26 cellular contexts compared by ENCODE assay signal in the genomic region with DNA sequence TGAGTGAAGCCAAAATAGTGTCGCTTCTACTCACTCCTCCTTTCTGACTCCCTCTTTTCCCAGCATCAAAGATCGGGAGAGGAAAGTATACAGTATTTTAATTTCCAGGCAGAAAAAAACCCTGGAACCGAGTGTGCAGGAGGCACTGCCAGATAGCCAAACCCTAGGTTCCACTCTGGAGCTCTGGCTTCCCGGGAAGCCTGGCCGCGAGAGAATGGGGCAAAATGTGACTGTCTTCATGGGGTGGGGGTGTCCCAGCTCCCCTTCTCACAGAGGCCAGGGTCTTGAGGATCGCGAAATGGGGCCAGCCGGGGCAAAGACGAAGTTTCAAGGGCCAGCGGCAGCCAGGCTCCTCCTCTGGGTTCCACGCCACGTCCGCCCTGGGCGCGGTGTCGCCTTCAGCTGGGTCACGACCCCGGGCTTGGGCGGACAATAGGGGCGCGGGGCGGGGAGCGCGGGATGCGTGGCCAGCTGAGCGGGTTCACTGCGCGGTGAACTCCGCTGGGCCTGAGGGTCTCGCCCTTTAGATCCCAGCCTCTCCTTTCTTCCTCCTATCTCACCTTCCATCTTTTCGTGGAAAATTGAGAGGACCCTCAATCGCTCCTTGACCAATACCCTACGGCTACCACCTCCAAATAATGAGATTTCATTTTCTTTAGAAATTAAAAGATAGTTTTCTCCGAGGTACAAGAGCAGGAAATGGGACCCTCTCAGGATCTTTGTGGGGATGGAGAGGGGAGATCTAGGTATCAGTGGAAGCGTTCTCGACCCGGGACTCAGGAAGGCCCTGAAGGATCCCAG. TPM values are rescaled to one million over a fixed set of nuclear protein-coding genes. Genes with fewer than 3 reads are reported as not detected.
"Had no signal": no experiment of that assay in that cellular context is flagged by ENCODE, and none has a peak within 500 bp of the region (broad histone marks: within the 10 kb centered on the region; RNA-seq: fewer than 3 reads in every experiment).

No MANE protein-coding gene starts in this region.

- H3K9me3 ChIP-seq: adrenal gland, ascending aorta, esophagus muscularis mucosa, mucosa of descending colon, ovary, prostate gland, right atrium auricular region, testis, upper lobe of left lung had no signal

- DNase-seq: activated CD4-positive, CD25-positive, alpha-beta regulatory T cell treated with anti-CD3 and anti-CD28 coated beads, Interleukin-2, amount 50 U/mL, for 72 hours; activated CD8-positive, alpha-beta memory T cell treated with anti-CD3 and anti-CD28 coated beads for 24 hours; activated CD8-positive, alpha-beta memory T cell treated with anti-CD3 and anti-CD28 coated beads, Interleukin-2, amount 50 U/mL, for 4 hours; activated T-cell treated with anti-CD3 and anti-CD28 coated beads, Interleukin-2, amount 50 U/mL, for 24 hours; adrenal gland; central memory CD4-positive, alpha-beta T cell; effector memory CD8-positive, alpha-beta T cell; glutamatergic neuron; left ventricle myocardium superior; mucosa of descending colon; ovary; stimulated activated CD4-positive, alpha-beta T cell treated with anti-CD3 and anti-CD28 coated beads, Interleukin-4, amount 100 ng/mL, for 24 hours; T-helper 1 cell; testis; WERI-Rb-1 had no signal

- H3K36me3 Mint-ChIP-seq: activated naive CD4-positive, alpha-beta T cell treated with anti-CD3 and anti-CD28 coated beads, Interleukin-2, amount 50 U/mL, for 72 hours; neural progenitor cell had no signal

- H3K27me3 ChIP-seq: adrenal gland, ascending aorta, ovary, testis had no signal

- H3K27ac Mint-ChIP-seq: activated naive CD4-positive, alpha-beta T cell treated with anti-CD3 and anti-CD28 coated beads, Interleukin-2, amount 50 U/mL, for 72 hours; activated T-cell treated with anti-CD3 and anti-CD28 coated beads, Interleukin-2, amount 50 U/mL, for 24 hours; activated T-helper 17 cell treated with anti-CD3 and anti-CD28 coated beads, Interleukin-2, amount 50 U/mL, for 72 hours; effector memory CD8-positive, alpha-beta T cell; neural progenitor cell had no signal

- H3K79me2 ChIP-seq: hepatocyte had no signal

- H3K4me3 ChIP-seq: adrenal gland, ascending aorta, esophagus muscularis mucosa, hepatocyte, mucosa of descending colon, neural progenitor cell, ovary, prostate gland, right atrium auricular region, testis, upper lobe of left lung had no signal

- H3K4me3 Mint-ChIP-seq: activated T-cell treated with anti-CD3 and anti-CD28 coated beads, Interleukin-2, amount 50 U/mL, for 24 hours; activated T-helper 17 cell treated with anti-CD3 and anti-CD28 coated beads, Interleukin-2, amount 50 U/mL, for 72 hours; effector memory CD8-positive, alpha-beta T cell; neural progenitor cell had no signal

- H3K4me1 Mint-ChIP-seq: activated T-helper 17 cell treated with anti-CD3 and anti-CD28 coated beads, Interleukin-2, amount 50 U/mL, for 72 hours; neural progenitor cell had no signal

- H3K4me2 ChIP-seq: hepatocyte, neural progenitor cell had no signal

- H3K9ac ChIP-seq: neural progenitor cell had no signal

- H3K36me3 ChIP-seq: adrenal gland, ascending aorta, esophagus muscularis mucosa, neural progenitor cell, ovary, prostate gland, right atrium auricular region, upper lobe of left lung had no signal

- H3K4me1 ChIP-seq: adrenal gland, ascending aorta, prostate gland, right atrium auricular region, testis, upper lobe of left lung had no signal

- H3K27ac ChIP-seq: ascending aorta, esophagus muscularis mucosa, hepatocyte, neural progenitor cell, ovary, prostate gland, right atrium auricular region, testis, upper lobe of left lung, WERI-Rb-1 had no signal

- H2AFZ ChIP-seq: hepatocyte, neural progenitor cell had no signal

- H3K9me3 Mint-ChIP-seq: activated naive CD4-positive, alpha-beta T cell treated with anti-CD3 and anti-CD28 coated beads, Interleukin-2, amount 50 U/mL, for 72 hours; activated T-cell treated with anti-CD3 and anti-CD28 coated beads, Interleukin-2, amount 50 U/mL, for 24 hours; activated T-helper 17 cell treated with anti-CD3 and anti-CD28 coated beads, Interleukin-2, amount 50 U/mL, for 72 hours; effector memory CD8-positive, alpha-beta T cell had no signal

RNA-seq across cellular contexts. Expression of gene HOXC4, which starts 6.7 kb away (rescaled TPM):
- total RNA-seq: dermis microvascular lymphatic vessel endothelial cell, frontal cortex, left ventricle myocardium superior had no signal

RNA-seq across cellular contexts. Expression of gene HOXC5, which starts 27.5 kb away (rescaled TPM):
- total RNA-seq: activated naive CD4-positive, alpha-beta T cell treated with anti-CD3 and anti-CD28 coated beads, Interleukin-2, amount 50 U/mL, for 72 hours; activated T-helper 17 cell treated with anti-CD3 and anti-CD28 coated beads, Interleukin-2, amount 50 U/mL, for 72 hours; ascending aorta; dermis microvascular lymphatic vessel endothelial cell; frontal cortex; left ventricle myocardium superior; mucosa of descending colon had no signal

RNA-seq across cellular contexts. Expression of gene HOXC6, which starts 32.1 kb away (rescaled TPM):
- total RNA-seq: activated naive CD4-positive, alpha-beta T cell treated with anti-CD3 and anti-CD28 coated beads, Interleukin-2, amount 50 U/mL, for 72 hours; activated T-helper 17 cell treated with anti-CD3 and anti-CD28 coated beads, Interleukin-2, amount 50 U/mL, for 72 hours; dermis microvascular lymphatic vessel endothelial cell; frontal cortex; right atrium auricular region had no signal

RNA-seq across cellular contexts. Expression of gene HOXC8, which starts 51.6 kb away (rescaled TPM):
- total RNA-seq: activated naive CD4-positive, alpha-beta T cell treated with anti-CD3 and anti-CD28 coated beads, Interleukin-2, amount 50 U/mL, for 72 hours; activated T-helper 17 cell treated with anti-CD3 and anti-CD28 coated beads, Interleukin-2, amount 50 U/mL, for 72 hours; dermis microvascular lymphatic vessel endothelial cell; esophagus muscularis mucosa; frontal cortex; left ventricle myocardium superior; mucosa of descending colon; right atrium auricular region; upper lobe of left lung had no signal
